Comparison of ENCODE assay signal across 17 cellular contexts in the genomic region with DNA sequence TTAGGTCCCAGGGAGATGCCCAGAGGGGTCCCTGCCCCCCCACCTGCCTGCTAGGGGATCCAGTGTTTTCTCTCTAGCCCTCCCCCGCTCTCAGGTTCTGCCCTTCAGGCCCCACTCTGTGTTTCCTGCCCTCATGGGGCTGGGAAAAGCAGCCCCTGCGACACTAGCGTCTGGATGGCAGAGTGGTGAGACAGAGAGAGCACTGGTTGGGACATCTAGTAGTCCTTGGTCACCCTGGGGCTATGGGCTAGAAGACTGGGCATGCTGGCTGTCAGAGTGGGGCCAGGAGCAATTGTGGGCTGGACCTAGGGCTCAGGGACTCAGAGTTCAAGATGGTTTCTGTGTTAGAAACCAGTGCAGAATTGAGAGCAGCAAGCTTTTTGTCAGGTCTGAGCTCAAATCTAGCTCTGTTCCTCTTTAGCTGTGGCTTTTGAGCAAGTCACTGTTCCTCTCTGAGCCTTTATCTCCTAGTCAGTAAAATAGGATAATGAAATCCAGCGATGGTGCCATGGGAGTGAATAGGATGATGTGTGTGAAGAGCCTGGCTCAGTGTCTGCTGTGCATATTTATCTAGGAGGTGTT. TPM values are rescaled to one million over a fixed set of nuclear protein-coding genes. Genes with fewer than 3 reads are reported as not detected.
A peak's percentile ranks its signal among the peaks of the same experiment; 100 is the strongest.
DNase-seq lines count a peak whose midpoint lies in the region; ATAC-seq, FAIRE-seq and TF ChIP-seq lines count a peak whose summit lies in the region.
"Had no signal": no experiment of that assay in that cellular context is flagged by ENCODE, and none has a peak within 500 bp of the region (broad histone marks: within the 10 kb centered on the region; RNA-seq: fewer than 3 reads in every experiment).

No MANE protein-coding gene starts in this region.

- intact Hi-C loops in endothelial cell of umbilical vein (cut with micrococcal nuclease), result loop anchor here (1.0 to 5.0 kb wide), 2 partner anchors 85 to 175 kb away; no protein-coding TSS in a partner anchor

- peaks cover 45% of the 10 kb centered on the region for H3K4me1 Mint-ChIP-seq in WTC11

- peak; percentile 77 for FAIRE-seq in endothelial cell of umbilical vein (lab: Jason Lieb, UNC)

- no peak overlapping the region for H3K4me3 Mint-ChIP-seq in WTC11
- H3K4me3 Mint-ChIP-seq: memory B cell; T-helper 2 cell treated with Interferon-gamma antibody and Interleukin-4, amounts not matched to agents 5 μg/mL and 100 μg/mL, for 36 hours had no signal

- H2AFZ ChIP-seq in endothelial cell of umbilical vein (ENCODE audit: low read depth, low read length), result no peak overlapping the region

- H3K4me3 ChIP-seq in endothelial cell of umbilical vein (replicated peaks in 1 of 3; ENCODE audit: insufficient read depth in 1 of 3, low read depth in 1 of 3, low read length in 3 of 3) (peak overlapping the region; percentile 94 to 99 (median 94)), muscle layer of duodenum (ENCODE audit: low read depth in 1 of 2, low read length in 2 of 2) (peak overlapping the region; percentile 24 to 27), suprapubic skin (peak overlapping the region; percentile 34)
- H3K4me3 ChIP-seq: cardiac muscle cell had no signal

- no peak for DNase-seq in WTC11 (ENCODE audit: low spot score)
- DNase-seq in endothelial cell of umbilical vein (ENCODE audit: low read depth, low spot score), result peak; percentile 59
- no peak for DNase-seq in suprapubic skin (ENCODE audit: low spot score in 2 of 2)
- no peak for DNase-seq in foreskin keratinocyte
- no peak for DNase-seq in mucosa of gallbladder (ENCODE audit: low spot score)
- DNase-seq: activated CD4-positive, alpha-beta T cell treated with anti-CD3 and anti-CD28 coated beads, Interleukin-2, amount 50 U/mL, for 48 hours; erythroblast; hypothalamus; KG1; NCI-H1436 treated with DMSO at 0.1 percent for 48 hours; NCI-H774 had no signal

- peak overlapping the region; percentile 100 for H3K9ac ChIP-seq in endothelial cell of umbilical vein (replicated peaks; ENCODE audit: extremely low read depth, insufficient read depth, low read length)

- peak overlapping the region; percentile 9; the same call in 1 of the 2 replicates for H3K27ac Mint-ChIP-seq in WTC11
- H3K27ac Mint-ChIP-seq: memory B cell; T-helper 2 cell treated with Interferon-gamma antibody and Interleukin-4, amounts not matched to agents 5 μg/mL and 100 μg/mL, for 36 hours had no signal

- no peaks in the 10 kb centered on the region for H3K9me3 Mint-ChIP-seq in WTC11
- H3K9me3 Mint-ChIP-seq: memory B cell; T-helper 2 cell treated with Interferon-gamma antibody and Interleukin-4, amounts not matched to agents 5 μg/mL and 100 μg/mL, for 36 hours had no signal

- no peaks in the 10 kb centered on the region for H4K20me1 ChIP-seq in endothelial cell of umbilical vein (replicated peaks; ENCODE audit: control insufficient read depth, extremely low read depth, insufficient read depth, low read length)

- H3K9me1 ChIP-seq in endothelial cell of umbilical vein (replicated peaks; ENCODE audit: control insufficient read depth, extremely low read depth, insufficient read depth, low read length), result no peaks in the 10 kb centered on the region

- TF ChIP-seq EP300 in suprapubic skin (IDR thresholded peaks at IDR 0.05), result no peak

- no TSS peak for BruUV-seq in endothelial cell of umbilical vein (replicated peaks; lab: Mats Ljungman, UMichigan)

- peaks cover 67% of the 10 kb centered on the region for H3K79me2 ChIP-seq in endothelial cell of umbilical vein (ENCODE audit: control insufficient read depth, insufficient read depth, low read length)

- no peaks in the 10 kb centered on the region for H3K36me3 Mint-ChIP-seq in WTC11
- H3K36me3 Mint-ChIP-seq: memory B cell had no signal

- CTCF ChIA-PET in WTC11 (lab: Charles Lee), result interaction anchor here (1.4 to 1.7 kb wide), 3 partner anchors 40 to 156 kb away, joined by 3 to 4 read pairs (median 4); a partner anchor contains a TSS
- CTCF ChIA-PET in endothelial cell of umbilical vein (lab: Charles Lee), result interaction anchor here (1.4 to 5.6 kb wide), 7 partner anchors 10 to 156 kb away, joined by 8 to 58 read pairs (median 16); no protein-coding TSS in a partner anchor

- dilution Hi-C loops in endothelial cell of umbilical vein (cut with MboI; ENCODE audit: extremely low pct_ligation_motif_present, low sequenced_read_pairs), result no loop called here

- peak overlapping the region; percentile 88 for H3K4me2 ChIP-seq in endothelial cell of umbilical vein (ENCODE audit: insufficient read depth, low read length)

- H3K9me3 ChIP-seq in endothelial cell of umbilical vein (replicated peaks; ENCODE audit: control insufficient read depth, insufficient read depth, low read length) (no peaks in the 10 kb centered on the region), muscle layer of duodenum (ENCODE audit: control insufficient read depth in 1 of 2, low read length in 2 of 2) (no peaks in the 10 kb centered on the region), suprapubic skin (no peaks in the 10 kb centered on the region)

- H3K27me3 Mint-ChIP-seq in WTC11 (ENCODE audit: low read depth), result peaks cover 2% of the 10 kb centered on the region; the same call in 1 of the 2 replicates

- H3K4me1 ChIP-seq in endothelial cell of umbilical vein (ENCODE audit: control insufficient read depth, extremely low read depth, insufficient read depth, low read length) (peaks cover 37% of the 10 kb centered on the region), muscle layer of duodenum (ENCODE audit: control insufficient read depth in 1 of 2, insufficient read depth in 2 of 2, low read length in 2 of 2) (peaks cover 0 to 6% of the 10 kb centered on the region in 2 donors), suprapubic skin (peaks cover 9% of the 10 kb centered on the region), foreskin keratinocyte (no peaks in the 10 kb centered on the region)

- peak overlapping the region; percentile 100 for H3K27ac ChIP-seq in endothelial cell of umbilical vein (ENCODE audit: insufficient read depth, low read depth, low read length)
- no peak overlapping the region for H3K27ac ChIP-seq in muscle layer of duodenum (ENCODE audit: low read length)
- H3K27ac ChIP-seq in suprapubic skin, result no peak overlapping the region
- H3K27ac ChIP-seq in foreskin keratinocyte, result no peak overlapping the region
- H3K27ac ChIP-seq: C4-2B had no signal

- POLR2A ChIA-PET in WTC11 (lab: Charles Lee), result no interaction called here
- POLR2A ChIA-PET in endothelial cell of umbilical vein (lab: Charles Lee), result interaction anchor here (1.7 to 4.4 kb wide), 3 partner anchors 10 to 47 kb away, joined by 6 to 38 read pairs (median 10); no protein-coding TSS in a partner anchor

- 88% methylated on average over 4 of the region's 4 CpGs for WGBS in suprapubic skin

- TF ChIP-seq CTCF in WTC11 (IDR thresholded peaks at IDR 0.05) (no peak), endothelial cell of umbilical vein (IDR thresholded peaks at IDR 0.05; ENCODE audit: extremely low read depth in 1 of 2, insufficient read depth in 1 of 2, low read depth in 1 of 2, low read length in 2 of 2) (no peak), suprapubic skin (IDR thresholded peaks at IDR 0.05) (no peak), foreskin keratinocyte (conservative IDR thresholded peaks at IDR 0.05) (no peak)

- H3K36me3 ChIP-seq in endothelial cell of umbilical vein (ENCODE audit: control insufficient read depth in 2 of 2, extremely low read depth in 1 of 2, insufficient read depth in 2 of 2, low read length in 2 of 2) (peaks cover 14 to 24% of the 10 kb centered on the region in 2 experiments), muscle layer of duodenum (ENCODE audit: control insufficient read depth in 1 of 2, insufficient read depth in 2 of 2, low read length in 2 of 2) (peaks cover 0 to 3% of the 10 kb centered on the region in 2 donors), suprapubic skin (no peaks in the 10 kb centered on the region)
- H3K36me3 ChIP-seq: cardiac muscle cell had no signal

- no peak for ATAC-seq in WTC11
- ATAC-seq in foreskin keratinocyte, result no peak
- no peak for ATAC-seq in HG02759 (IDR thresholded peaks at IDR 0.05; ENCODE audit: unreplicated experiment)

- TF ChIP-seq POLR2A in endothelial cell of umbilical vein (IDR thresholded peaks at IDR 0.05; ENCODE audit: low read depth, low read length), result no peak
- no peak for TF ChIP-seq POLR2A in suprapubic skin (IDR thresholded peaks at IDR 0.05)

- H3K27me3 ChIP-seq in endothelial cell of umbilical vein (ENCODE audit: control insufficient read depth in 2 of 2, insufficient read depth in 2 of 2, low read length in 2 of 2) (no peaks in the 10 kb centered on the region), muscle layer of duodenum (ENCODE audit: low read depth, low read length) (no peaks in the 10 kb centered on the region), suprapubic skin (no peaks in the 10 kb centered on the region), foreskin keratinocyte (peaks cover 3% of the 10 kb centered on the region)
- H3K27me3 ChIP-seq: cardiac muscle cell had no signal

TF ChIP-seq in WTC11, 78 proteins besides CTCF, POLR2A, EP300 and RAD21 (continues in another document):
- no peak for TF ChIP-seq NFE2L1 (CRISPR knock-in tag; IDR thresholded peaks at IDR 0.05)
- TF ChIP-seq OVOL2 (CRISPR knock-in tag; IDR thresholded peaks at IDR 0.05; ENCODE audit: borderline replicate concordance), result no peak
- TF ChIP-seq NR2C2 (CRISPR knock-in tag; IDR thresholded peaks at IDR 0.05), result no peak
- TF ChIP-seq SMAD4 (CRISPR knock-in tag; IDR thresholded peaks at IDR 0.05), result no peak

TF ChIP-seq in endothelial cell of umbilical vein, 7 proteins besides CTCF, POLR2A, EP300 and RAD21 (continues in another document):
- no peak for TF ChIP-seq MYC (IDR thresholded peaks at IDR 0.05; ENCODE audit: low read depth, low read length)
- TF ChIP-seq JUN (IDR thresholded peaks at IDR 0.05; ENCODE audit: borderline replicate concordance, insufficient read depth, insufficient read length, low read depth), result no peak
- no peak for TF ChIP-seq GATA2 (IDR thresholded peaks at IDR 0.05; ENCODE audit: insufficient read depth, insufficient read length, low read depth, low read length)
- TF ChIP-seq EZH2 (IDR thresholded peaks at IDR 0.05; ENCODE audit: borderline replicate concordance, low read depth, low read length, severe bottlenecking), result no peak
- TF ChIP-seq POLR2AphosphoS5 (IDR thresholded peaks at IDR 0.05; ENCODE audit: insufficient read depth, low read depth, low read length), result no peak

RNA-seq across cellular contexts. Expression of a gene that starts 39.0 kb away (rescaled TPM):
- 15.0 to 17.2 TPM (median 16.6 TPM) in 3 replicates for total RNA-seq in WTC11 (2021)
- total RNA-seq in endothelial cell of umbilical vein, result 407 and 416 TPM in 2 replicates
- 356 and 385 TPM in 2 replicates for polyA plus RNA-seq in endothelial cell of umbilical vein
- polyA plus RNA-seq in endothelial cell of umbilical vein (2011; cell fraction: cytosol; rRNA removed), result 317 and 396 TPM in 2 replicates
- polyA plus RNA-seq in endothelial cell of umbilical vein (2011; cell fraction: nucleus; rRNA removed), result 509 and 635 TPM in 2 replicates
- 125 and 130 TPM in 2 replicates for polyA plus RNA-seq in endothelial cell of umbilical vein (2012)
- 566 and 594 TPM in 2 replicates for polyA minus RNA-seq in endothelial cell of umbilical vein
- polyA minus RNA-seq in endothelial cell of umbilical vein (2011; cell fraction: cytosol; rRNA and poly(A)+ RNA removed), result 16.0 TPM
- 401 and 590 TPM in 2 replicates for polyA minus RNA-seq in endothelial cell of umbilical vein (2011; cell fraction: nucleus; rRNA and poly(A)+ RNA removed)
- 10 to 100 TPM; 11.0 to 18.8 (median 16.0) TPM for total RNA-seq in suprapubic skin
- 24.9 and 38.9 TPM in 2 replicates for total RNA-seq in foreskin keratinocyte
- 22.3 and 36.0 TPM in 2 replicates for polyA plus RNA-seq in foreskin keratinocyte
- 142 TPM for total RNA-seq in mucosa of gallbladder

Comparison
In these comparisons a context has a peak if more than half of its experiments do, and no peak if none do; other contexts are left out.
1. H3K4me3 ChIP-seq: peak in every context shown above with its lines; median percentile 94 in endothelial cell of umbilical vein; 34 in suprapubic skin; 26 in muscle layer of duodenum.